ENCODE assay signal across 24 cellular contexts in the genomic region with DNA sequence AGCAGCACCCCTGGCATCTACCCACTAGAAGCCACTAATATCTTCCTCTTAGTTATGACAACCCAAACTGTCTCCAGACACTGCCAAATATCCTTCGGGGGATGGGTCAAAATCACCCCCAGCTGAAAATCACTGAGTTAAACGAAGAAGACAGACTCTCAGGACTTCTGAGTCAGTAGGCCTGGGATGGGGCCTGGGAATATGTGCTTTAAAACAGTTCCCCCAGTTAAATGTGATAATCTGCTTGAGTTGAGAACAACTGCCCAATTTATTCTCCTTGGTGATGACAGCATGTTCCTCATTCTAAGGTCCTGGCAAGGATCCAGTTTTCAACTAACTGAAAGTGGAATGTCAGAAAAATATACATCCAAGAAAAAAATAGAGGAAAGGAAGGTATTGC. TPM values are rescaled to one million over a fixed set of nuclear protein-coding genes. Genes with fewer than 3 reads are reported as not detected.
A peak's percentile ranks its signal among the peaks of the same experiment; 100 is the strongest.
DNase-seq lines count a peak whose midpoint lies in the region; ATAC-seq and TF ChIP-seq lines count a peak whose summit lies in the region.
"Had no signal": no experiment of that assay in that cellular context is flagged by ENCODE, and none has a peak within 500 bp of the region (broad histone marks: within the 10 kb centered on the region; RNA-seq: fewer than 3 reads in every experiment).

No MANE protein-coding gene starts in this region.

- no peaks in the 10 kb centered on the region for H3K27me3 ChIP-seq in ACC112 (ENCODE audit: insufficient read depth, low read length)
- no peaks in the 10 kb centered on the region for H3K27me3 ChIP-seq in brain microvascular endothelial cell (replicated peaks)
- peaks cover 0 to 8% of the 10 kb centered on the region in 2 donors for H3K27me3 ChIP-seq in tibial nerve
- H3K27me3 ChIP-seq: upper lobe of left lung had no signal

- no peak for ATAC-seq in HG03280 (IDR thresholded peaks at IDR 0.05; ENCODE audit: unreplicated experiment)
- no peak for ATAC-seq in activated CD4-positive, CD25-positive, alpha-beta regulatory T cell treated with anti-CD3 and anti-CD28 coated beads, Interleukin-2, amount 50 U/mL, for 24 hours
- ATAC-seq: A549; activated CD4-positive, alpha-beta T cell treated with anti-CD3 and anti-CD28 coated beads for 36 hours; naive thymus-derived CD4-positive, alpha-beta T cell; stimulated activated naive CD8-positive, alpha-beta T cell treated with anti-CD3 and anti-CD28 coated beads, Interleukin-15, amount 100 ng/mL, for 72 hours had no signal

- TF ChIP-seq CTCF in brain microvascular endothelial cell (IDR thresholded peaks at IDR 0.05; ENCODE audit: low read depth, low read length, missing control alignments) (no peak), tibial nerve (IDR thresholded peaks at IDR 0.05) (no peak)

- DNase-seq in LHCN-M2 (ENCODE audit: low read depth), result peak; percentile 75
- DNase-seq in brain microvascular endothelial cell, result peak; percentile 33
- DNase-seq in iris pigment epithelial cell (ENCODE audit: low read depth), result peak; percentile 61
- no peak for DNase-seq in GM19240 (ENCODE audit: insufficient read length, low spot score)
- DNase-seq in tibial nerve (ENCODE audit: low spot score in 2 of 2), result no peak
- DNase-seq: activated CD4-positive, alpha-beta T cell treated with anti-CD3 and anti-CD28 coated beads for 36 hours; cerebellar nuclear complex; hypothalamus; kidney; naive thymus-derived CD4-positive, alpha-beta T cell; NCI-H2081; RPMI8226; stimulated activated naive CD8-positive, alpha-beta T cell treated with anti-CD3 and anti-CD28 coated beads, Interleukin-15, amount 100 ng/mL, for 72 hours; upper lobe of left lung had no signal

- H3K27ac ChIP-seq in ACC112 (ENCODE audit: low read depth, low read length) (peak overlapping the region; percentile 63), brain microvascular endothelial cell (no peak overlapping the region), tibial nerve (no peak overlapping the region)
- H3K27ac ChIP-seq: A549, upper lobe of left lung had no signal

- H3K4me3 ChIP-seq in ACC112 (ENCODE audit: low read depth, low read length) (peak overlapping the region; percentile 12; the same call in 1 of the 2 replicates), brain microvascular endothelial cell (ENCODE audit: low read depth, low read length) (no peak overlapping the region), tibial nerve (no peak overlapping the region)
- H3K4me3 ChIP-seq: A549, lung, upper lobe of left lung had no signal

- H3K79me2 ChIP-seq in ACC112 (ENCODE audit: control insufficient read depth, insufficient read depth, low read length, unreplicated experiment), result no peaks in the 10 kb centered on the region

- H3K4me1 ChIP-seq in ACC112 (ENCODE audit: control insufficient read depth, insufficient read depth, low read length, unreplicated experiment), result peaks cover 32% of the 10 kb centered on the region
- H3K4me1 ChIP-seq in tibial nerve, result no peaks in the 10 kb centered on the region
- H3K4me1 ChIP-seq: A549, upper lobe of left lung had no signal

- 54 to 55% methylated on average over 2 of the region's 2 CpGs for WGBS in tibial nerve, 2 donors

- H3K9me3 ChIP-seq in tibial nerve, result no peaks in the 10 kb centered on the region
- H3K9me3 ChIP-seq: A549, upper lobe of left lung had no signal

- TF ChIP-seq POLR2A in tibial nerve (IDR thresholded peaks at IDR 0.05), result no peak

- no peak for TF ChIP-seq EP300 in tibial nerve (IDR thresholded peaks at IDR 0.05)

- H3K36me3 ChIP-seq in ACC112 (ENCODE audit: insufficient read depth, low read length) (no peaks in the 10 kb centered on the region), brain microvascular endothelial cell (replicated peaks) (no peaks in the 10 kb centered on the region), tibial nerve (no peaks in the 10 kb centered on the region)
- H3K36me3 ChIP-seq: upper lobe of left lung had no signal

- peak overlapping the region; percentile 65 for H2AFZ ChIP-seq in ACC112 (ENCODE audit: low read length, unreplicated experiment)

- in situ Hi-C loops in brain microvascular endothelial cell (cut with HindIII; ENCODE audit: low pct_ligation_motif_present, low sequenced_read_pairs), result no loop called here

RNA-seq across cellular contexts. Expression of a gene that starts 52.4 kb away (rescaled TPM):
- total RNA-seq in LHCN-M2 (2014; rRNA removed) (not detected in 2 replicates), tibial nerve (not detected)
- polyA plus RNA-seq in LHCN-M2 (2012), result not detected
- total RNA-seq: activated CD4-positive, alpha-beta T cell treated with anti-CD3 and anti-CD28 coated beads for 36 hours; activated T-helper 2 cell treated with anti-CD3 and anti-CD28 coated beads, Interferon-gamma antibody, Interleukin-2, Interleukin-4, amounts not matched to agents 10 μg/mL and 5 μg/mL and 100 μg/mL, durations not matched to agents 14 hours and 24 hours and 36 hours; kidney; lung; naive thymus-derived CD4-positive, alpha-beta T cell; skeletal muscle tissue; upper lobe of left lung had no signal
- polyA plus RNA-seq: A549; adipose tissue; CD14-positive monocyte; IgD-negative memory B cell; lung; naive thymus-derived CD4-positive, alpha-beta T cell had no signal

Comparison
In these comparisons a context has a peak if more than half of its experiments do, and no peak if none do; other contexts are left out.
1. DNase-seq: peak in LHCN-M2 (single experiment), brain microvascular endothelial cell (single experiment) and iris pigment epithelial cell (single experiment); none in GM19240 (single experiment) and tibial nerve (0 of 2).